ENCODE assay signal across 12 cellular contexts in the genomic region with DNA sequence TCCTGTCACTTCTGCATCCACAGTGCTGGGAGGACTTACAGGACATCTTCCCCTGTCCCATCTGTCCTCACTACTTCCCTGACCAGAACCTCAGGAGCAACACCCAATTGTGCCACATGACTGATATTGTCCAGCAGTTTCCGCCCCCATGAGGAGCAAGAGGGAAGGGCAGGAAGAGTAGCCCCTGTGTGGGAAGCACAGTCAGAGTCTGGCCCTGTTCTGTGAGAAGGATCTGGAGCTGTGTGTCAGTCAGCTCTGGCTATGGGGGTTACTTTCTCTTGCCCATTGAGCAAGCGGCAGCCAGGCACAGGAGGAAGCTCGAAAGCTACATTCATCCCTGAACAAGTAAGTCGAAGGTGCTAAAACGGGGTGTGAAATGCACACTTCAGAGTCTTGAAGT. TPM values are rescaled to one million over a fixed set of nuclear protein-coding genes. Genes with fewer than 3 reads are reported as not detected.
A peak's percentile ranks its signal among the peaks of the same experiment; 100 is the strongest.
DNase-seq lines count a peak whose midpoint lies in the region; ATAC-seq and TF ChIP-seq lines count a peak whose summit lies in the region.
"Had no signal": no experiment of that assay in that cellular context is flagged by ENCODE, and none has a peak within 500 bp of the region (broad histone marks: within the 10 kb centered on the region; RNA-seq: fewer than 3 reads in every experiment).

No MANE protein-coding gene starts in this region.

- ATAC-seq in GM19324 (IDR thresholded peaks at IDR 0.05; ENCODE audit: low FRiP score, unreplicated experiment) (peak; percentile 54), HG02970 (IDR thresholded peaks at IDR 0.05; ENCODE audit: low FRiP score, unreplicated experiment) (no peak), GM18868 (IDR thresholded peaks at IDR 0.05; ENCODE audit: unreplicated experiment) (no peak)

- H3K36me3 ChIP-seq in BJ (ENCODE audit: control insufficient read depth, insufficient read depth, low read length) (no peaks in the 10 kb centered on the region), NT2/D1 (ENCODE audit: insufficient read depth, insufficient read length, low read length) (no peaks in the 10 kb centered on the region)
- H3K36me3 ChIP-seq: lower lobe of right lung, spleen had no signal

- H3K27ac Mint-ChIP-seq in glutamatergic neuron (ENCODE audit: unreplicated experiment): peak overlapping the region; percentile 75

- peak; percentile 19; the same call in 1 of the 2 replicates for TF ChIP-seq CTCF in BJ (IDR thresholded peaks at IDR 0.05; ENCODE audit: insufficient read depth, low read depth, low read length)
- peak; percentile 30 for TF ChIP-seq CTCF in glutamatergic neuron (IDR thresholded peaks at IDR 0.05; ENCODE audit: partially characterized antibody, unreplicated experiment)

- peaks cover 6% of the 10 kb centered on the region for H3K27me3 Mint-ChIP-seq in glutamatergic neuron (ENCODE audit: unreplicated experiment)

- no peak overlapping the region for H3K4me3 Mint-ChIP-seq in glutamatergic neuron (ENCODE audit: unreplicated experiment)

- H3K9ac ChIP-seq in NT2/D1 (ENCODE audit: insufficient read length, low read depth): no peak overlapping the region

- CTCF ChIA-PET in BJ (lab: Yijun Ruan, JAX): interaction anchor here (0.7 kb wide), 1 partner anchor 9 kb away, joined by 3 read pairs; no protein-coding TSS in a partner anchor

- H3K9me3 Mint-ChIP-seq in glutamatergic neuron (ENCODE audit: unreplicated experiment): peaks cover 10% of the 10 kb centered on the region

- H3K36me3 Mint-ChIP-seq in glutamatergic neuron (ENCODE audit: unreplicated experiment): peaks cover 6% of the 10 kb centered on the region

- peaks cover 8% of the 10 kb centered on the region for H3K4me1 Mint-ChIP-seq in glutamatergic neuron (ENCODE audit: low read depth, unreplicated experiment)

- POLR2A ChIA-PET in BJ (lab: Charles Lee): no interaction called here

- H3K27me3 ChIP-seq in BJ (ENCODE audit: control insufficient read depth, insufficient read depth, low read length): no peaks in the 10 kb centered on the region
- no peaks in the 10 kb centered on the region for H3K27me3 ChIP-seq in NT2/D1 (ENCODE audit: insufficient read depth, insufficient read length)
- H3K27me3 ChIP-seq: spleen, testis had no signal

- no peak overlapping the region for H3K4me3 ChIP-seq in BJ (ENCODE audit: low read depth, low read length)
- H3K4me3 ChIP-seq in NT2/D1 (ENCODE audit: insufficient read length, low read depth): no peak overlapping the region
- H3K4me3 ChIP-seq: lower lobe of right lung, spleen, testis had no signal

- no peaks in the 10 kb centered on the region for H3K9me3 ChIP-seq in NT2/D1 (ENCODE audit: insufficient read depth, low read length)
- H3K9me3 ChIP-seq: lower lobe of right lung, spleen, testis had no signal

- no peaks in the 10 kb centered on the region for H3K4me1 ChIP-seq in NT2/D1 (ENCODE audit: insufficient read depth, insufficient read length)
- H3K4me1 ChIP-seq: lower lobe of right lung, spleen, testis had no signal

- no peak for DNase-seq in BJ (ENCODE audit: low read depth)
- DNase-seq in NT2/D1 (ENCODE audit: low read depth, low spot score): peak; percentile 2
- DNase-seq in glutamatergic neuron: no peak
- DNase-seq in globus pallidus (ENCODE audit: low spot score): no peak
- no peak for DNase-seq in NCI-H2107 treated with DMSO at 0.1 percent for 48 hours (lab: John Stamatoyannopoulos, UW; ENCODE audit: unreplicated experiment)
- DNase-seq: lower lobe of right lung, spleen, testis had no signal

RNA-seq across cellular contexts. Expression of a gene that starts 14.8 kb away (rescaled TPM):
- polyA plus RNA-seq in BJ (2011; rRNA removed): not detected in 2 replicates
- not detected in 2 replicates for polyA minus RNA-seq in BJ (2011; rRNA and poly(A)+ RNA removed)
- not detected for total RNA-seq in glutamatergic neuron (ENCODE audit: unreplicated experiment)
- total RNA-seq: G401, lower lobe of right lung, spleen had no signal
- polyA plus RNA-seq: spleen had no signal

RNA-seq across cellular contexts. Expression of a gene that starts 36.7 kb away (rescaled TPM):
- not detected in 2 replicates for polyA plus RNA-seq in BJ (2011; rRNA removed)
- polyA minus RNA-seq in BJ (2011; rRNA and poly(A)+ RNA removed): not detected in 2 replicates
- total RNA-seq in glutamatergic neuron (ENCODE audit: unreplicated experiment): 0.29 TPM
- total RNA-seq: G401, lower lobe of right lung, spleen had no signal
- polyA plus RNA-seq: spleen had no signal

RNA-seq across cellular contexts. Expression of a gene that starts 39.5 kb away (rescaled TPM):
- 1.0 and 1.3 TPM in 2 replicates for polyA plus RNA-seq in BJ (2011; rRNA removed)
- polyA minus RNA-seq in BJ (2011; rRNA and poly(A)+ RNA removed): 0.82 and 1.8 TPM in 2 replicates
- 0.34 TPM for total RNA-seq in glutamatergic neuron (ENCODE audit: unreplicated experiment)
- total RNA-seq: G401 had no signal
